In the genomic region with DNA sequence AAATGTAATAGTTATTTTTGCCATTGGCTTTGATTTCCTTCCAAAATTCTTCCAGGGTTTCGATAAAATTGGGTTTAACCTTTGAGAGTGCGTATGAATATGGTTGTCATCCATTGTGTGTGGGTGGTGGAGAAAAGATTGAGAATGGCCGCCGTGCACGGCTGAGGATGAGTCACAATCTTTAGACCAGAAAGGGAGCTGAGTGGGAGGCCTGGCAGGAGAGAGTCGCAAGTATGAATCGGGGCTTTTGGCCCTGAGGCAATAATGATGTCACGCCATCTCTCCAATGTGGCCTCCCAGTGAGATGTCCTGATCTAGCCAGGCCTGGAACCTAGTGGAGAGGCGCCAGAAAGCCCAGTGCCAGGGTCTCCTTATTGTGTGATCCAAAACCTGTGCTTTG, we compare ENCODE assay signal across 8 cellular contexts. TPM values are rescaled to one million over a fixed set of nuclear protein-coding genes. Genes with fewer than 3 reads are reported as not detected.
DNase-seq lines count a peak whose midpoint lies in the region; ATAC-seq, FAIRE-seq and TF ChIP-seq lines count a peak whose summit lies in the region.

No MANE protein-coding gene starts in this region.

- no peak overlapping the region for H3K18ac ChIP-seq in mesendoderm (ENCODE audit: low read length)

- H3K56ac ChIP-seq in mesendoderm (ENCODE audit: low read length), result no peak overlapping the region

- no peak overlapping the region for H4K8ac ChIP-seq in mesendoderm (ENCODE audit: low read depth, low read length)

- POLR2A ChIA-PET in A549 (lab: Yijun Ruan, JAX), result no interaction called here

- peak; percentile 13 to 25; a peak in 1 of 6 replicates for ATAC-seq in A549
- peak; percentile 30 for ATAC-seq in body of pancreas

- H3K4me1 ChIP-seq in A549, result peaks cover 22% of the 10 kb centered on the region
- H3K4me1 ChIP-seq in body of pancreas, result peaks cover 34% of the 10 kb centered on the region
- no peaks in the 10 kb centered on the region for H3K4me1 ChIP-seq in mesendoderm (ENCODE audit: control insufficient read depth, low read depth, low read length)

- H3K79me2 ChIP-seq in mesendoderm (ENCODE audit: control insufficient read depth, insufficient read depth, low read length), result no peaks in the 10 kb centered on the region

- no peak for TF ChIP-seq EP300 in A549 (IDR thresholded peaks at IDR 0.05)

- no peak overlapping the region for H2BK5ac ChIP-seq in mesendoderm (ENCODE audit: low read length)

- intact Hi-C loops in body of pancreas (cut with DNase I), result no loop called here

- CTCF ChIA-PET in A549 (lab: Yijun Ruan, JAX), result interaction anchor here (1.3 to 2.0 kb wide), 3 partner anchors 59 to 334 kb away, joined by 4 to 7 read pairs (median 6); no protein-coding TSS in a partner anchor

- H3K79me1 ChIP-seq in mesendoderm (ENCODE audit: low read length), result no peaks in the 10 kb centered on the region

- TF ChIP-seq POLR2A in A549 (IDR thresholded peaks at IDR 0.05; ENCODE audit: low read length) (no peak), body of pancreas (IDR thresholded peaks at IDR 0.05) (no peak)

- H3K4me2 ChIP-seq in A549 (peak overlapping the region; percentile 23; the same call in 1 of the 3 replicates), mesendoderm (ENCODE audit: low read length) (no peak overlapping the region)

- no peak for TF ChIP-seq RAD21 in A549 (conservative IDR thresholded peaks at IDR 0.05 in 1 of 2, IDR thresholded peaks at IDR 0.05 in 1 of 2)

- no peak overlapping the region for H3K4ac ChIP-seq in mesendoderm (ENCODE audit: low read depth, low read length)

- no peak overlapping the region for H3K9ac ChIP-seq in mesendoderm (ENCODE audit: low read length)

- H3K27me3 ChIP-seq in body of pancreas (no peaks in the 10 kb centered on the region), mesendoderm (ENCODE audit: insufficient read depth, low read length, poor library complexity) (no peaks in the 10 kb centered on the region)

- H3K9me3 ChIP-seq in A549 (no peaks in the 10 kb centered on the region), body of pancreas (no peaks in the 10 kb centered on the region)

- no peak overlapping the region for H2AK5ac ChIP-seq in mesendoderm (ENCODE audit: low read length)

- no peak overlapping the region for H2BK120ac ChIP-seq in mesendoderm (ENCODE audit: low read depth, low read length)

- whole genome bisulfite sequencing in A549 (ENCODE audit: missing lambda C conversion rate), result 39% methylated on average over 9 of the region's 9 CpGs
- 63 to 70% methylated on average over 9 of the region's 9 CpGs for WGBS in body of pancreas, 2 donors
- no CpG with 5 or more reads among the region's 9 CpGs for WGBS in mesendoderm (ENCODE audit: extremely low coverage, insufficient coverage, low lambda C conversion rate)

- no peak overlapping the region for H3K23ac ChIP-seq in mesendoderm (ENCODE audit: low read length)

- H3K27ac ChIP-seq in A549, result no peak overlapping the region
- H3K27ac ChIP-seq in body of pancreas, result peak overlapping the region in 1 of 4 donors; percentile 49
- no peak overlapping the region for H3K27ac ChIP-seq in mesendoderm (ENCODE audit: low read depth, low read length)

- no peak overlapping the region for H2BK15ac ChIP-seq in mesendoderm (replicated peaks; ENCODE audit: low read depth)

- H3K4me3 ChIP-seq in A549 (no peak overlapping the region), body of pancreas (no peak overlapping the region), mesendoderm (ENCODE audit: low read length) (no peak overlapping the region)

- DNase-seq in A549 (ENCODE audit: low read depth in 1 of 2, low spot score in 1 of 2), result peak in 1 of 2 experiments; percentile 18
- peak; percentile 40 for DNase-seq in HPDE6-E6E7 (ENCODE audit: extremely low spot score)
- peak in 3 of 4 donors; percentile 31 to 59 (median 35) for DNase-seq in body of pancreas
- peak; percentile 73 for DNase-seq in mesendoderm
- no peak for DNase-seq in epidermal melanocyte (ENCODE audit: insufficient read length, low spot score)
- DNase-seq in NCI-H2081 (lab: John Stamatoyannopoulos, UW), result no peak
- no peak for DNase-seq in Kasumi-1 (lab: John Stamatoyannopoulos, UW)
- no peak for DNase-seq in NCI-H2029 (lab: John Stamatoyannopoulos, UW)

- TF ChIP-seq CTCF in A549 (IDR thresholded peaks at IDR 0.05) (no peak), body of pancreas (IDR thresholded peaks at IDR 0.05) (no peak)

- H3K36me3 ChIP-seq in body of pancreas (replicated peaks in 1 of 2; ENCODE audit: insufficient read depth in 1 of 2, low read depth in 2 of 2) (no peaks in the 10 kb centered on the region), mesendoderm (ENCODE audit: control insufficient read depth, insufficient read depth, low read length) (no peaks in the 10 kb centered on the region)

- no peak for FAIRE-seq in A549 (lab: Jason Lieb, UNC)

- no peak overlapping the region for H4K5ac ChIP-seq in mesendoderm (ENCODE audit: low read length)

TF ChIP-seq in A549, 52 proteins besides CTCF, POLR2A, EP300 and RAD21:
- TF ChIP-seq SREBF2 (IDR thresholded peaks at IDR 0.05), result no peak
- no peak for TF ChIP-seq JUN (IDR thresholded peaks at IDR 0.05)
- TF ChIP-seq, protein P1, sequence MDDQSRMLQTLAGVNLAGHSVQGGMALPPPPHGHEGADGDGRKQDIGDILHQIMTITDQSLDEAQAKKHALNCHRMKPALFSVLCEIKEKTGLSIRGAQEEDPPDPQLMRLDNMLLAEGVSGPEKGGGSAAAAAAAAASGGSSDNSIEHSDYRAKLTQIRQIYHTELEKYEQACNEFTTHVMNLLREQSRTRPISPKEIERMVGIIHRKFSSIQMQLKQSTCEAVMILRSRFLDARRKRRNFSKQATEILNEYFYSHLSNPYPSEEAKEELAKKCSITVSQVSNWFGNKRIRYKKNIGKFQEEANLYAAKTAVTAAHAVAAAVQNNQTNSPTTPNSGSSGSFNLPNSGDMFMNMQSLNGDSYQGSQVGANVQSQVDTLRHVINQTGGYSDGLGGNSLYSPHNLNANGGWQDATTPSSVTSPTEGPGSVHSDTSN (IDR thresholded peaks at IDR 0.05), result no peak
- TF ChIP-seq FOSL2 (IDR thresholded peaks at IDR 0.05), result no peak
- 0 out of 2 replicates have a peak, but pooled peaks have one; percentile 22 for TF ChIP-seq FOSL2 (CRISPR knock-in tag; IDR thresholded peaks at IDR 0.05)

RNA-seq across cellular contexts. Expression of a gene that starts 33.1 kb away (rescaled TPM):
- polyA plus RNA-seq in A549 (2011; rRNA removed) (5.1 and 5.5 TPM in 2 replicates), A549 (2017; fragmentation: RNase III; extraction: RNeasy Plus Mini Kit Qiagen cat#74134 plus additional on column Dnase treatment) (5.7 to 6.8 TPM (median 6.5 TPM) in 3 replicates)
- 5.2 and 6.7 TPM in 2 replicates for polyA plus RNA-seq in A549 (2012; cell fraction: cytosol; rRNA removed)
- polyA plus RNA-seq in A549 (2012; cell fraction: nucleus; rRNA removed), result 9.4 and 10.6 TPM in 2 replicates
- 7.1 and 8.0 TPM in 2 replicates for polyA minus RNA-seq in A549 (2011; rRNA and poly(A)+ RNA removed)
- 10 to 100 TPM; 17.1 to 29.7 TPM for total RNA-seq in body of pancreas
- polyA plus RNA-seq in mesendoderm (2013, experiment 1 of 2), result 5.6 TPM
- polyA plus RNA-seq in mesendoderm (2013, experiment 2 of 2), result 5.4 TPM

RNA-seq across cellular contexts. Expression of a gene that starts 36.9 kb away (rescaled TPM):
- polyA plus RNA-seq in A549 (2011; rRNA removed) (5.2 and 6.0 TPM in 2 replicates), A549 (2017; fragmentation: RNase III; extraction: RNeasy Plus Mini Kit Qiagen cat#74134 plus additional on column Dnase treatment) (15.9 to 26.7 TPM (median 22.9 TPM) in 3 replicates)
- 18.9 and 23.3 TPM in 2 replicates for polyA plus RNA-seq in A549 (2012; cell fraction: cytosol; rRNA removed)
- polyA plus RNA-seq in A549 (2012; cell fraction: nucleus; rRNA removed), result 23.4 and 30.6 TPM in 2 replicates
- polyA minus RNA-seq in A549 (2011; rRNA and poly(A)+ RNA removed), result 2.0 and 2.1 TPM in 2 replicates
- 10 to 100 TPM; 47.7 to 76.5 TPM for total RNA-seq in body of pancreas
- 15.8 TPM for polyA plus RNA-seq in mesendoderm (2013, experiment 1 of 2)
- 16.5 TPM for polyA plus RNA-seq in mesendoderm (2013, experiment 2 of 2)

Comparison
In these comparisons a context has a peak if more than half of its experiments do, and no peak if none do; other contexts are left out.
1. DNase-seq: peak in HPDE6-E6E7 (single experiment), body of pancreas (3 of 4) and mesendoderm (single experiment); none in epidermal melanocyte (single experiment), NCI-H2081 (0 of 2), Kasumi-1 (0 of 2) and NCI-H2029 (single experiment).